In the genomic region with DNA sequence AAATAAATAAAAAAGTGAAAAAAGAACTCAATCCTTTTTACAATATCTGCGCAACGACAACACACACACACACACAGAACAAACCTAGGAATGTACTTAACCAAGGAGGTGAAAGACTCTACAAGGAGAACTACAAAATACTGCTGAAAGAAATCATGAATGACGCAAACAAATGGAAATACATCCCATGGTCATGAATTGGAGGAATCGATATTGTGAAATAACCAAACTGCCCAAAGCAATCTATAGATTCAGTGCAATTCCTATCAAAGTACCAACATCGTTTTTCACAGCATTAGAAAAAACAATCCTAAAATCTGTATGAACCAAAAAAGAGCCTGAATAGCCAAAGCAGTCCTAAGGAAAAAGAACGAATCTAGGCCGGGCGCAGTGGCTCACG, we compare ENCODE assay signal across 33 cellular contexts.
"Had no signal": no experiment of that assay in that cellular context is flagged by ENCODE, and none has a peak within 500 bp of the region (broad histone marks: within the 10 kb centered on the region; RNA-seq: fewer than 3 reads in every experiment).

No MANE protein-coding gene starts in this region.

- H3K4me3 ChIP-seq: adrenal gland, ascending aorta, body of pancreas, breast epithelium, cardiac muscle cell had no signal

- H3K4me1 ChIP-seq: adrenal gland, ascending aorta, body of pancreas, breast epithelium had no signal

- H3K27me3 ChIP-seq: adrenal gland, ascending aorta, body of pancreas, brain microvascular endothelial cell, breast epithelium, cardiac muscle cell had no signal

- H3K36me3 ChIP-seq: adrenal gland, ascending aorta, brain microvascular endothelial cell, breast epithelium, cardiac muscle cell had no signal

- FAIRE-seq: astrocyte, bronchial epithelial cell had no signal

- DNase-seq: activated effector memory CD4-positive, alpha-beta T cell treated with anti-CD3 and anti-CD28 coated beads, Interleukin-2, amount 50 U/mL, for 16 hours; activated effector memory CD4-positive, alpha-beta T cell treated with Interleukin-2 at 50 U/mL for 16 hours; activated gamma-delta T cell; activated gamma-delta T cell treated with Interleukin-2 at 50 U/mL for 16 hours; activated naive CD4-positive, alpha-beta T cell; activated naive CD4-positive, alpha-beta T cell treated with anti-CD3 and anti-CD28 coated beads for 36 hours; activated naive CD4-positive, alpha-beta T cell treated with anti-CD3 and anti-CD28 coated beads, Interleukin-2, amount 10 ng/mL, durations not matched to agents 7 days and 5 days; activated naive CD4-positive, alpha-beta T cell treated with anti-CD3 and anti-CD28 coated beads, Interleukin-2, amount 50 U/mL, for 16 hours; activated naive CD4-positive, alpha-beta T cell treated with Interleukin-2 at 50 U/mL for 16 hours; activated naive CD8-positive, alpha-beta T cell treated with anti-CD3 and anti-CD28 coated beads for 36 hours; activated naive CD8-positive, alpha-beta T cell treated with anti-CD3 and anti-CD28 coated beads, Interleukin-2, amount 10 ng/mL, durations not matched to agents 7 days and 5 days; activated naive CD8-positive, alpha-beta T cell treated with anti-CD3 and anti-CD28 coated beads, Interleukin-2, amount 50 U/mL, for 24 hours; activated T-cell treated with anti-CD3 and anti-CD28 coated beads, Interleukin-2, amount 50 U/mL, for 24 hours; activated T-cell treated with anti-CD3 and anti-CD28 coated beads, Interleukin-2, amount 50 U/mL, for 4 hours; activated T-cell treated with anti-CD3 and anti-CD28 coated beads, Interleukin-2, amount 50 U/mL, for 48 hours; activated T-cell treated with anti-CD3 and anti-CD28 coated beads, Interleukin-2, amount 50 U/mL, for 72 hours; amniotic stem cell; amygdala; anterior cingulate cortex; aorta; body of pancreas; brain microvascular endothelial cell; caudate nucleus; central memory CD4-positive, alpha-beta T cell; cerebellar nuclear complex had no signal

- H3K9me3 ChIP-seq: body of pancreas had no signal

- ATAC-seq: activated naive CD4-positive, alpha-beta T cell treated with anti-CD3 and anti-CD28 coated beads, Interleukin-2, amount 50 U/mL, for 72 hours; activated naive CD8-positive, alpha-beta T cell treated with anti-CD3 and anti-CD28 coated beads, Interleukin-2, amount 50 U/mL, for 24 hours; activated T-cell treated with anti-CD3 and anti-CD28 coated beads, Interleukin-2, amount 50 U/mL, for 4 hours; activated T-cell treated with anti-CD3 and anti-CD28 coated beads, Interleukin-2, amount 50 U/mL, for 72 hours; activated T-helper 17 cell treated with anti-CD3 and anti-CD28 coated beads, Interleukin-2, amount 50 U/mL, for 72 hours; body of pancreas had no signal

- H3K27ac ChIP-seq: adrenal gland, ascending aorta, body of pancreas, brain microvascular endothelial cell, breast epithelium, cardiac muscle cell had no signal
